ENCODE assay signal across 1 cellular context in the genomic region with DNA sequence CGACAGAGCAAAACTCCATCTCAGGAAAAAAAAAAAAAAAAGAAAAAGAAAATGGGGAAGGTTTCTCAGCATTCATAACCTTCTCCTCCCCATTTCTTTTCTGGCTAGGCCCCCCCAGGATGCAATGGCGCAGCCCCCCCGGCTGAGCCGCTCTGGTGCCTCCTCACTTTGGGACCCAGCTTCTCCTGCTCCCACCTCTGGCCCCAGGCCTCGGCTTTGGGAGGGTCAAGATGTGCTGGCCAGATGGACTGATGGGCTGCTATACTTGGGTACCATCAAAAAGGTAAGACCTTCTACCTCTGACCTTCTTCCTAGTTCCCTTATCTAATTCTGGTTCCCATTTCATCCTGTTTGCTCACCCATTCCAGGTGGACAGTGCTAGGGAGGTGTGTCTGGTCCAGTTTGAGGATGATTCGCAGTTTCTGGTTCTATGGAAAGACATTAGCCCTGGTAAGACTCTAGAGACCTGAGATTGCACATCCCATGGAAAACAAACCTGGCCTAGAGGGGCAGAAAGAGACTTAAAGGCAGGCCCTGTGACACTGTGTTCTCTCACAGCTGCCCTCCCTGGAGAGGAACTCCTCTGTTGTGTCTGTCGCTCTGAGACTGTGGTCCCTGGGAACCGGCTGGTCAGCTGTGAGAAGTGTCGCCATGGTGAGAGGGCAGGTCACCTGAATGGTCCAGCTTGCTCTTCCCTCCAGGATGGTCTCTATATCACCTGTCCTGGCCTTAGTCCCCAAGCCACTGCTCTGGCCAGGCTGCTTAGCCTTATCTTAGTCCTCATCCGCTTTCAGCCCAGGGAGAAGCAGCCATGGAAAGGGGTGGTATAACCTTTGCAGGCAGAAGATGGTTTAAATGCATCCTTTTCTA.
TF ChIP-seq lines count a peak whose summit lies in the region.

No MANE protein-coding gene starts in this region.

TF ChIP-seq in endothelial cell of umbilical vein, 7 proteins besides CTCF, POLR2A, EP300 and RAD21:
- TF ChIP-seq GATA2 (IDR thresholded peaks at IDR 0.05; ENCODE audit: insufficient read depth, insufficient read length, low read depth, low read length) (no peak), POLR2AphosphoS5 (IDR thresholded peaks at IDR 0.05; ENCODE audit: insufficient read depth, low read depth, low read length) (no peak), MYC (IDR thresholded peaks at IDR 0.05; ENCODE audit: low read depth, low read length) (no peak), JUN (IDR thresholded peaks at IDR 0.05; ENCODE audit: borderline replicate concordance, insufficient read depth, insufficient read length, low read depth) (no peak), EZH2 (IDR thresholded peaks at IDR 0.05; ENCODE audit: borderline replicate concordance, low read depth, low read length, severe bottlenecking) (no peak), FOS (IDR thresholded peaks at IDR 0.05; ENCODE audit: borderline replicate concordance, insufficient read depth, low read length) (no peak)
- TF ChIP-seq, protein P1, sequence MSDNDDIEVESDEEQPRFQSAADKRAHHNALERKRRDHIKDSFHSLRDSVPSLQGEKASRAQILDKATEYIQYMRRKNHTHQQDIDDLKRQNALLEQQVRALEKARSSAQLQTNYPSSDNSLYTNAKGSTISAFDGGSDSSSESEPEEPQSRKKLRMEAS (IDR thresholded peaks at IDR 0.05; ENCODE audit: insufficient read depth, insufficient read length), result no peak
